ENCODE assay signal across 8 cellular contexts in the genomic region with DNA sequence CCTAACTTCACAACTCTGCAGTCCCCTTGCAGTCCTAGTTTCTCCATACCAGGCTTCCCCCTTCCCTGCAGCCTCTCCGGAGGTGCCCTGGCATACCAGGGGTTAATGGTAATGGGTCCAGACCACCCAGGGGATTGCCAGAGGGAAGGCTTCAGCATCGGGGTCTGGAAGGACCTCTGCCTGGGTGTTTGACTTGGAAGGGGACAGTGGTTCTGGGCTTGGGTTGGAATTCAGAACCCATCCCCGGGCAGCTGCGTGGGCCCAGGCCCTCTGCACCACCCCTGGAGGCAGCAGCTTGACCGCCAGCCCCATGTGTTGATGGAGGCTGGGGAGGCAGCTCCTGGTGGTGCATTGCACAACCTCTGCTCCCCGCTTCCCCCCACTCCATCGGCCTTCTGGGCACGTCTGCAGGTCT. TPM values are rescaled to one million over a fixed set of nuclear protein-coding genes. Genes with fewer than 3 reads are reported as not detected.
DNase-seq lines count a peak whose midpoint lies in the region; ATAC-seq, FAIRE-seq and TF ChIP-seq lines count a peak whose summit lies in the region.

No MANE protein-coding gene starts in this region.

- CTCF ChIA-PET in activated naive CD4-positive, alpha-beta T cell treated with anti-CD3 and anti-CD28 coated beads, Interleukin-2, amount 10 ng/mL, durations not matched to agents 7 days and 5 days (lab: Charles Lee), result no interaction called here
- CTCF ChIA-PET in K562 (lab: Yijun Ruan, JAX; ENCODE audit: low intra/inter-chr PET ratio), result no interaction called here

- TF ChIP-seq CTCF in K562 (IDR thresholded peaks at IDR 0.05 in 2 of 3, conservative IDR thresholded peaks at IDR 0.05 in 1 of 3; ENCODE audit: insufficient read depth in 2 of 3, low read depth in 1 of 3, low read length in 3 of 3), result no peak
- no peak for TF ChIP-seq CTCF in liver (IDR thresholded peaks at IDR 0.05; ENCODE audit: low read depth, low read length, missing input control)
- no peak for TF ChIP-seq CTCF in type B pancreatic cell (conservative IDR thresholded peaks at IDR 0.05)

- H3K4me1 ChIP-seq in K562 (replicated peaks in 1 of 2; ENCODE audit: control insufficient read depth in 2 of 2, insufficient read depth in 2 of 2, low read length in 2 of 2) (peaks cover 0 to 27% of the 10 kb centered on the region in 2 experiments; a peak in 3 of 5 replicates), liver (ENCODE audit: control insufficient read depth in 4 of 4, insufficient read depth in 4 of 4, low read length in 3 of 4) (peaks cover 0 to 4% (median 2%) of the 10 kb centered on the region in 4 donors)

- POLR2A ChIA-PET in K562 (lab: Yijun Ruan, JAX), result interaction anchor here (0.5 to 1.2 kb wide), 2 partner anchors 14 to 311 kb away, joined by 3 read pairs; no protein-coding TSS in a partner anchor

- H3K27ac ChIP-seq in K562 (ENCODE audit: extremely low read depth, low read depth, low read length) (no peak overlapping the region), liver (ENCODE audit: low read depth in 1 of 2, low read length in 2 of 2) (peak overlapping the region; percentile 39 to 51)

- in situ Hi-C loops in K562 (cut with MboI), result no loop called here

- H2AFZ ChIP-seq in K562 (ENCODE audit: low read depth, low read length), result no peak overlapping the region; the same call in 1 of the 2 replicates

- H3K36me3 Mint-ChIP-seq in activated naive CD4-positive, alpha-beta T cell treated with anti-CD3 and anti-CD28 coated beads, Interleukin-2, amount 10 ng/mL, durations not matched to agents 7 days and 5 days, result no peaks in the 10 kb centered on the region
- H3K36me3 Mint-ChIP-seq in type B pancreatic cell, result no peaks in the 10 kb centered on the region

- intact Hi-C loops in K562 (cut with micrococcal nuclease), result no loop called here

- ATAC-seq in K562 (no peak), HG03135 (IDR thresholded peaks at IDR 0.05; ENCODE audit: unreplicated experiment) (no peak)

- DNase-seq in activated naive CD4-positive, alpha-beta T cell treated with anti-CD3 and anti-CD28 coated beads, Interleukin-2, amount 10 ng/mL, durations not matched to agents 7 days and 5 days, result no peak
- DNase-seq in activated naive CD4-positive, alpha-beta T cell treated with anti-CD3 and anti-CD28 coated beads, Interleukin-2, amount 50 U/mL, for 16 hours, result no peak
- DNase-seq in K562 (ENCODE audit: extremely low read depth in 1 of 4, low spot score in 3 of 4) (no peak), type B pancreatic cell (ENCODE audit: extremely low spot score, unreplicated experiment) (no peak), NCI-H2171 (lab: John Stamatoyannopoulos, UW) (no peak), NCI-H510A treated with DMSO at 0.1 percent for 48 hours (lab: John Stamatoyannopoulos, UW) (no peak)

- H3K27me3 ChIP-seq in K562 (ENCODE audit: control insufficient read depth in 2 of 2, insufficient read depth in 2 of 2, low read length in 2 of 2), result no peaks in the 10 kb centered on the region; a peak in 1 of 5 replicates
- H3K27me3 ChIP-seq in liver (ENCODE audit: control insufficient read depth in 4 of 4, insufficient read depth in 4 of 4, low read length in 3 of 4), result no peaks in the 10 kb centered on the region

- peaks cover 21% of the 10 kb centered on the region for H3K79me2 ChIP-seq in K562 (ENCODE audit: control insufficient read depth, insufficient read depth, low read length)

- peaks cover 20% of the 10 kb centered on the region; the same call in 1 of the 2 replicates for H4K20me1 ChIP-seq in K562 (replicated peaks; ENCODE audit: control insufficient read depth, insufficient read depth, low read length)

- H3K4me3 ChIP-seq in K562 (peak overlapping the region; percentile 52; the same call in 1 of the 2 replicates), liver (ENCODE audit: low read depth in 1 of 3, low read length in 3 of 3) (peak overlapping the region in 1 of 3 donors; percentile 69)

- H3K27me3 Mint-ChIP-seq in activated naive CD4-positive, alpha-beta T cell treated with anti-CD3 and anti-CD28 coated beads, Interleukin-2, amount 10 ng/mL, durations not matched to agents 7 days and 5 days, result peaks cover 71% of the 10 kb centered on the region
- peaks cover 6% of the 10 kb centered on the region for H3K27me3 Mint-ChIP-seq in type B pancreatic cell

- no peak for TF ChIP-seq POLR2A in K562 (conservative IDR thresholded peaks at IDR 0.05)

- peaks cover 7% of the 10 kb centered on the region for H3K4me1 Mint-ChIP-seq in activated naive CD4-positive, alpha-beta T cell treated with anti-CD3 and anti-CD28 coated beads, Interleukin-2, amount 10 ng/mL, durations not matched to agents 7 days and 5 days
- peaks cover 15% of the 10 kb centered on the region for H3K4me1 Mint-ChIP-seq in type B pancreatic cell (ENCODE audit: unreplicated experiment)

- H3K27ac Mint-ChIP-seq in activated naive CD4-positive, alpha-beta T cell treated with anti-CD3 and anti-CD28 coated beads, Interleukin-2, amount 10 ng/mL, durations not matched to agents 7 days and 5 days, result no peak overlapping the region
- peak overlapping the region; percentile 50 for H3K27ac Mint-ChIP-seq in type B pancreatic cell

- H3K9me3 ChIP-seq in K562 (replicated peaks; ENCODE audit: control insufficient read depth, insufficient read depth, low read depth, low read length), result no peaks in the 10 kb centered on the region
- H3K9me3 ChIP-seq in liver (ENCODE audit: control insufficient read depth in 4 of 4, low read length in 3 of 4), result no peaks in the 10 kb centered on the region

- H3K9ac ChIP-seq in K562 (ENCODE audit: insufficient read depth in 1 of 2, low read depth in 2 of 2, low read length in 2 of 2) (peak overlapping the region; percentile 7 to 90; a peak in 3 of 4 replicates), liver (ENCODE audit: low read depth in 1 of 2, low read length in 2 of 2) (no peak overlapping the region)

- no TSS peak for BruUV-seq in K562 (replicated peaks; lab: Mats Ljungman, UMichigan)

- no peak for FAIRE-seq in K562 (lab: Jason Lieb, UNC)

- no peaks in the 10 kb centered on the region for H3K9me1 ChIP-seq in K562 (ENCODE audit: control insufficient read depth, insufficient read depth, low read length)

- no peak for TF ChIP-seq EP300 in K562 (IDR thresholded peaks at IDR 0.05; ENCODE audit: low read length)

- H3K36me3 ChIP-seq in K562 (ENCODE audit: control insufficient read depth, insufficient read depth, low read length), result no peaks in the 10 kb centered on the region
- no peaks in the 10 kb centered on the region for H3K36me3 ChIP-seq in liver (ENCODE audit: control insufficient read depth in 4 of 4, insufficient read depth in 3 of 4, low read depth in 1 of 4, low read length in 3 of 4)

- no peak for TF ChIP-seq RAD21 in K562 (CRISPR knock-in tag; conservative IDR thresholded peaks at IDR 0.05 in 1 of 2, IDR thresholded peaks at IDR 0.05 in 1 of 2)
- no peak for TF ChIP-seq RAD21 in liver (IDR thresholded peaks at IDR 0.05)

- peak overlapping the region; percentile 48; the same call in 1 of the 2 replicates for H3K4me2 ChIP-seq in K562 (ENCODE audit: insufficient read depth, low read length)

- 73% methylated on average over 7 of the region's 8 CpGs for WGBS in K562 (ENCODE audit: insufficient coverage, low coverage, missing lambda C conversion rate)
- 74% methylated on average over 8 of the region's 8 CpGs for WGBS in liver

- H3K4me3 Mint-ChIP-seq in activated naive CD4-positive, alpha-beta T cell treated with anti-CD3 and anti-CD28 coated beads, Interleukin-2, amount 10 ng/mL, durations not matched to agents 7 days and 5 days, result peak overlapping the region; percentile 60
- H3K4me3 Mint-ChIP-seq in type B pancreatic cell, result peak overlapping the region; percentile 89

- H3K9me3 Mint-ChIP-seq in activated naive CD4-positive, alpha-beta T cell treated with anti-CD3 and anti-CD28 coated beads, Interleukin-2, amount 10 ng/mL, durations not matched to agents 7 days and 5 days, result no peaks in the 10 kb centered on the region
- H3K9me3 Mint-ChIP-seq in type B pancreatic cell, result no peaks in the 10 kb centered on the region

TF ChIP-seq in K562, 482 proteins besides CTCF, POLR2A, EP300 and RAD21 (continues in another document):
- no peak for TF ChIP-seq CCNT2 (IDR thresholded peaks at IDR 0.05; ENCODE audit: borderline replicate concordance, extremely low read depth, insufficient read length, low read depth, low read length)

TF ChIP-seq in liver, 16 proteins besides CTCF, POLR2A, EP300 and RAD21 (continues in another document):
- TF ChIP-seq GABPA (IDR thresholded peaks at IDR 0.05 in 1 of 2, conservative IDR thresholded peaks at IDR 0.05 in 1 of 2), result no peak
- TF ChIP-seq FOXA2 (IDR thresholded peaks at IDR 0.05), result no peak
- TF ChIP-seq YY1 (IDR thresholded peaks at IDR 0.05), result no peak
- TF ChIP-seq, protein P1, sequence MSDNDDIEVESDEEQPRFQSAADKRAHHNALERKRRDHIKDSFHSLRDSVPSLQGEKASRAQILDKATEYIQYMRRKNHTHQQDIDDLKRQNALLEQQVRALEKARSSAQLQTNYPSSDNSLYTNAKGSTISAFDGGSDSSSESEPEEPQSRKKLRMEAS (IDR thresholded peaks at IDR 0.05), result no peak
- TF ChIP-seq NR2F2 (IDR thresholded peaks at IDR 0.05), result no peak

RNA-seq across cellular contexts. Expression of gene NCS1, which starts 1.3 kb away (rescaled TPM):
- 6.1 and 14.0 TPM in 2 replicates for total RNA-seq in K562 (2011; cell fraction: chromatin; rRNA removed; ENCODE audit: low replicate concordance)
- 10.3 and 11.0 TPM in 2 replicates for total RNA-seq in K562 (2011; cell fraction: nucleolus; rRNA removed)
- 7.1 and 7.5 TPM in 2 replicates for total RNA-seq in K562 (2011; cell fraction: nucleoplasm; rRNA removed)
- total RNA-seq in K562 (2014; rRNA removed), result 9.6 and 11.6 TPM in 2 replicates
- total RNA-seq in K562 (2014; rRNA removed; fragmentation: Illumina TruSeq; extraction: Trizol), result 7.6 and 8.0 TPM in 2 replicates
- total RNA-seq in K562 (2015; rRNA removed; fragmentation: Illumina TruSeq; extraction: Trizol), result 6.9 and 7.4 TPM in 2 replicates
- 22.8 and 25.0 TPM in 2 replicates for total RNA-seq in K562 (2021)
- polyA plus RNA-seq in K562 (2011; rRNA removed), result 24.0 and 27.0 TPM in 2 replicates
- polyA plus RNA-seq in K562 (2011; cell fraction: cytosol; rRNA removed), result 25.2 and 37.2 TPM in 2 replicates
- 10.2 and 16.2 TPM in 2 replicates for polyA plus RNA-seq in K562 (2011; cell fraction: nucleus; rRNA removed)
- 9.2 and 10.6 TPM in 2 replicates for polyA plus RNA-seq in K562 (2012)
- polyA plus RNA-seq in K562 (2014; fragmentation: Illumina TruSeq; extraction: Trizol), result 10.5 and 19.7 TPM in 2 replicates
- under 1 TPM; 0.28 to 0.66 TPM for polyA plus RNA-seq in K562 (2014; fragmentation: Nextera tagmentation; extraction: Ambion mirVana)
- 11.2 and 13.1 TPM in 2 replicates for polyA plus RNA-seq in K562 (2014; rRNA removed)
- polyA minus RNA-seq in K562 (2011; rRNA and poly(A)+ RNA removed), result 12.8 and 20.5 TPM in 2 replicates
- polyA minus RNA-seq in K562 (2011; cell fraction: cytosol; rRNA and poly(A)+ RNA removed), result 14.7 and 17.9 TPM in 2 replicates
- polyA minus RNA-seq in K562 (2011; cell fraction: nucleus; rRNA and poly(A)+ RNA removed), result 3.1 and 3.7 TPM in 2 replicates
- total RNA-seq in liver, result 1 to 10 TPM in 1 of 2 donors, under 1 TPM in 1; 0.84 to 2.5 TPM
- polyA plus RNA-seq in liver, result 1 to 10 TPM in 1 of 2 donors, under 1 TPM in 1; 0.35 to 1.5 TPM
- total RNA-seq in type B pancreatic cell (ENCODE audit: low replicate concordance), result 22.2 and 32.8 TPM in 2 replicates

Comparison
In these comparisons a context has a peak if more than half of its experiments do, and no peak if none do; other contexts are left out.
1. H3K9ac ChIP-seq: peak in K562 (2 of 2); none in liver (0 of 2).